In genomic region chr5:5494489-5495402, GRCh38 we compare ENCODE assay signal across 8 cellular contexts.
DNase-seq lines count a peak whose midpoint lies in the region; ATAC-seq and TF ChIP-seq lines count a peak whose summit lies in the region.

No MANE protein-coding gene starts in this region.

- CTCF ChIA-PET in PC-3 (lab: Charles Lee), result no interaction called here

- peaks cover 8% of the 10 kb centered on the region; the same call in 1 of the 2 replicates for H3K27me3 ChIP-seq in PC-3 (ENCODE audit: low read length)
- H3K27me3 ChIP-seq in cardiac muscle cell, result peaks cover 17% of the 10 kb centered on the region
- H3K27me3 ChIP-seq in sigmoid colon, result no peaks in the 10 kb centered on the region

- BruUV-seq in PC-3 (replicated peaks; lab: Mats Ljungman, UMichigan), result no TSS peak

- POLR2A ChIA-PET in PC-3 (lab: Charles Lee; ENCODE audit: unreplicated experiment), result no interaction called here

- H3K4me3 ChIP-seq in PC-3 (ENCODE audit: low read length), result no peak overlapping the region
- no peak overlapping the region for H3K4me3 ChIP-seq in cardiac muscle cell
- H3K4me3 ChIP-seq in sigmoid colon, result peak overlapping the region; percentile 3 to 37 (median 34)

- H3K9ac ChIP-seq in PC-3 (ENCODE audit: low read length), result no peak overlapping the region

- H3K36me3 ChIP-seq in PC-3 (ENCODE audit: low read depth, low read length) (peaks cover 1% of the 10 kb centered on the region; the same call in 1 of the 2 replicates), cardiac muscle cell (no peaks in the 10 kb centered on the region), sigmoid colon (peaks cover 0 to 12% (median 0%) of the 10 kb centered on the region in 4 donors)

- no peak overlapping the region for H2AFZ ChIP-seq in PC-3 (ENCODE audit: low read length)

- intact Hi-C loops in PC-3 (cut with micrococcal nuclease) (loop anchor here (10.0 kb wide), 1 partner anchor 880 kb away; the partner anchor contains the start of gene MED10), sigmoid colon (cut with DNase I) (loop anchor here (5.0 to 10.0 kb wide), 4 partner anchors 150 to 1253 kb away; partner anchors contain the start of gene MED10)

- no peaks in the 10 kb centered on the region for H4K20me1 ChIP-seq in PC-3 (ENCODE audit: low read length)

- H3K4me1 ChIP-seq in PC-3 (ENCODE audit: insufficient read depth, low read length) (no peaks in the 10 kb centered on the region), cardiac muscle cell (ENCODE audit: low read depth) (no peaks in the 10 kb centered on the region), sigmoid colon (peaks cover 0 to 20% (median 15%) of the 10 kb centered on the region in 4 donors)

- H3F3A ChIP-seq in PC-3 (ENCODE audit: low read length, unreplicated experiment), result no peaks in the 10 kb centered on the region

- no peak for TF ChIP-seq POLR2A in sigmoid colon (IDR thresholded peaks at IDR 0.05)

- no peaks in the 10 kb centered on the region for H3K9me3 ChIP-seq in PC-3 (ENCODE audit: low read length)
- no peaks in the 10 kb centered on the region for H3K9me3 ChIP-seq in cardiac muscle cell (ENCODE audit: low read depth)
- no peaks in the 10 kb centered on the region for H3K9me3 ChIP-seq in sigmoid colon

- 8 to 19% methylated on average over 62 of the region's 62 CpGs for WGBS in sigmoid colon, 2 donors

- H3K27ac ChIP-seq in PC-3 (ENCODE audit: low read length) (no peak overlapping the region), cardiac muscle cell (no peak overlapping the region), sigmoid colon (peak overlapping the region in 2 of 4 donors; percentile 43 to 45)

- H3K79me2 ChIP-seq in PC-3 (ENCODE audit: low read length), result no peaks in the 10 kb centered on the region

- no peak for TF ChIP-seq EP300 in sigmoid colon (IDR thresholded peaks at IDR 0.05)

- ATAC-seq in GM18867 (IDR thresholded peaks at IDR 0.05; ENCODE audit: unreplicated experiment) (peak; percentile 72), HG02938 (IDR thresholded peaks at IDR 0.05; ENCODE audit: unreplicated experiment) (peak; percentile 68), PC-3 (peak; percentile 64)

- no peak for TF ChIP-seq CTCF in PC-3 (conservative IDR thresholded peaks at IDR 0.05; ENCODE audit: low read depth, low read length)
- TF ChIP-seq CTCF in cardiac muscle cell (IDR thresholded peaks at IDR 0.05; ENCODE audit: low read depth, low read length), result no peak
- TF ChIP-seq CTCF in sigmoid colon (IDR thresholded peaks at IDR 0.05), result no peak

- H3K4me2 ChIP-seq in PC-3 (ENCODE audit: low read length), result peak overlapping the region; percentile 63

- H3K9me2 ChIP-seq in PC-3 (replicated peaks; ENCODE audit: low read length), result no peaks in the 10 kb centered on the region

- DNase-seq in PC-3, result peak; percentile 45
- DNase-seq in activated naive CD4-positive, alpha-beta T cell (lab: John Stamatoyannopoulos, UW), result peak; percentile 11 to 84 (median 57)
- DNase-seq in cardiac muscle cell (ENCODE audit: low read depth in 1 of 2, low spot score in 1 of 2), result peak; percentile 61 to 82
- DNase-seq in sigmoid colon, result peak; percentile 81
- no peak for DNase-seq in NCI-H1694 (lab: John Stamatoyannopoulos, UW)
- DNase-seq in NCI-H2196 treated with DMSO at 0.1 percent for 48 hours (lab: John Stamatoyannopoulos, UW; ENCODE audit: unreplicated experiment), result no peak

Comparison
In these comparisons a context has a peak if more than half of its experiments do, and no peak if none do; other contexts are left out.
1. DNase-seq: peak in PC-3 (single experiment), activated naive CD4-positive, alpha-beta T cell (4 of 4), cardiac muscle cell (2 of 2) and sigmoid colon (single experiment); none in NCI-H1694 (single experiment) and NCI-H2196 treated with DMSO at 0.1 percent for 48 hours (single experiment).
2. H3K4me3 ChIP-seq: peak in sigmoid colon (4 of 4); none in PC-3 (single experiment) and cardiac muscle cell (single experiment).
3. Peak in every context shown above with its lines, with median percentiles within 50 percentile points of each other: ATAC-seq.